18 cellular contexts compared by ENCODE assay signal in genomic region chr12:112340983-112341840, GRCh38. TPM values are rescaled to one million over a fixed set of nuclear protein-coding genes. Genes with fewer than 3 reads are reported as not detected.
DNase-seq lines count a peak whose midpoint lies in the region; ATAC-seq and TF ChIP-seq lines count a peak whose summit lies in the region.
"Had no signal": no experiment of that assay in that cellular context is flagged by ENCODE, and none has a peak within 500 bp of the region (broad histone marks: within the 10 kb centered on the region; RNA-seq: fewer than 3 reads in every experiment).

No MANE protein-coding gene starts in this region.

- no peak for TF ChIP-seq POLR2A in esophagus squamous epithelium (IDR thresholded peaks at IDR 0.05)

- CTCF ChIA-PET in Panc1 (lab: Charles Lee) = no interaction called here

- BruUV-seq in Panc1 (replicated peaks; lab: Mats Ljungman, UMichigan) = no TSS peak

- DNase-seq in DMS 273 treated with DMSO at 0.1 percent for 48 hours (lab: John Stamatoyannopoulos, UW) = peak; percentile 9
- peak; percentile 17 for DNase-seq in NCI-H146 treated with DMSO at 0.1 percent for 48 hours (lab: John Stamatoyannopoulos, UW; ENCODE audit: unreplicated experiment)
- no peak for DNase-seq in Panc1 (ENCODE audit: low read depth, low spot score)
- DNase-seq in left lung = no peak
- no peak for DNase-seq in NCI-H2196 (lab: John Stamatoyannopoulos, UW; ENCODE audit: unreplicated experiment)
- DNase-seq in stimulated activated CD4-positive, alpha-beta T cell treated with anti-CD3 and anti-CD28 coated beads, Interleukin-2, amount 100 ng/mL, for 24 hours = no peak
- no peak for DNase-seq in esophagus squamous epithelium (lab: John Stamatoyannopoulos, UW)
- DNase-seq: activated CD4-positive, CD25-positive, alpha-beta regulatory T cell; activated naive CD4-positive, alpha-beta T cell treated with Interleukin-2 at 50 U/mL for 16 hours; Caco-2; dermis blood vessel endothelial cell; heart left ventricle; kidney; NCI-H526; small intestine; stimulated activated naive CD4-positive, alpha-beta T cell had no signal

- H3K36me3 ChIP-seq in Panc1 (ENCODE audit: control insufficient read depth, insufficient read depth, low read length) (no peaks in the 10 kb centered on the region), left lung (no peaks in the 10 kb centered on the region), esophagus squamous epithelium (peaks cover 0 to 7% (median 0%) of the 10 kb centered on the region in 3 donors)
- H3K36me3 ChIP-seq: heart left ventricle had no signal

- intact Hi-C loops in Panc1 (cut with micrococcal nuclease; ENCODE audit: unreplicated experiment) = no loop called here
- intact Hi-C loops in left lung (cut with DNase I) = no loop called here
- intact Hi-C loops in esophagus squamous epithelium (cut with DNase I) = no loop called here

- H3K27me3 ChIP-seq in Panc1 (ENCODE audit: control insufficient read depth, insufficient read depth, low read length) = no peaks in the 10 kb centered on the region
- H3K27me3 ChIP-seq in left lung = no peaks in the 10 kb centered on the region
- no peaks in the 10 kb centered on the region for H3K27me3 ChIP-seq in esophagus squamous epithelium
- H3K27me3 ChIP-seq: heart left ventricle had no signal

- 36 to 52% methylated on average over 5 of the region's 5 CpGs for WGBS in esophagus squamous epithelium, 2 donors

- H3K4me3 ChIP-seq in Panc1 (ENCODE audit: low read depth in 2 of 2, low read length in 2 of 2) (no peak overlapping the region), left lung (no peak overlapping the region), esophagus squamous epithelium (no peak overlapping the region)
- H3K4me3 ChIP-seq: heart left ventricle had no signal

- in situ Hi-C loops in Panc1 (cut with HindIII; ENCODE audit: low pct_unique_long_range_greater_than_20kb, low sequenced_read_pairs) = no loop called here

- H3K4me1 ChIP-seq in Panc1 (ENCODE audit: control insufficient read depth, insufficient read depth, low read length) = peaks cover 27% of the 10 kb centered on the region
- H3K4me1 ChIP-seq in left lung = peaks cover 0 to 7% of the 10 kb centered on the region in 2 donors
- peaks cover 0 to 49% (median 0%) of the 10 kb centered on the region in 3 donors for H3K4me1 ChIP-seq in esophagus squamous epithelium
- H3K4me1 ChIP-seq: Caco-2, parathyroid adenoma had no signal

- H3K9me3 ChIP-seq in Panc1 (ENCODE audit: control insufficient read depth, insufficient read depth, low read depth, low read length) (no peaks in the 10 kb centered on the region), left lung (no peaks in the 10 kb centered on the region), esophagus squamous epithelium (no peaks in the 10 kb centered on the region)
- H3K9me3 ChIP-seq: Caco-2 had no signal

- H3K27ac ChIP-seq in Panc1 (ENCODE audit: low read length) = no peak overlapping the region
- no peak overlapping the region for H3K27ac ChIP-seq in left lung
- peak overlapping the region in 1 of 4 donors; percentile 26 for H3K27ac ChIP-seq in esophagus squamous epithelium
- H3K27ac ChIP-seq: heart left ventricle, parathyroid adenoma had no signal

- POLR2A ChIA-PET in Panc1 (lab: Charles Lee) = no interaction called here

- ATAC-seq in Panc1 (peak; percentile 48; the same call in 1 of the 2 replicates), left lung (peak; percentile 50), GM19035 (IDR thresholded peaks at IDR 0.05; ENCODE audit: unreplicated experiment) (no peak)
- ATAC-seq: heart left ventricle had no signal

- TF ChIP-seq CTCF in Panc1 (IDR thresholded peaks at IDR 0.05) (no peak), left lung (IDR thresholded peaks at IDR 0.05) (no peak), esophagus squamous epithelium (IDR thresholded peaks at IDR 0.05) (no peak)

RNA-seq across cellular contexts. Expression of gene HECTD4, which starts 41.0 kb away (rescaled TPM):
- total RNA-seq in Panc1 (2021; ENCODE audit: unreplicated experiment) = 51.3 TPM
- 48.4 TPM for polyA plus RNA-seq in Panc1 (2012; ENCODE audit: insufficient read length)
- total RNA-seq in left lung = 10 to 100 TPM; 41.3 to 51.4 TPM
- 10 to 100 TPM; 15.4 to 53.4 (median 33.4) TPM for total RNA-seq in esophagus squamous epithelium

Comparison
In these comparisons a context has a peak if more than half of its experiments do, and no peak if none do; other contexts are left out.
1. DNase-seq: peak in DMS 273 treated with DMSO at 0.1 percent for 48 hours (single experiment) and NCI-H146 treated with DMSO at 0.1 percent for 48 hours (single experiment); none in Panc1 (single experiment), left lung (0 of 2), NCI-H2196 (single experiment), stimulated activated CD4-positive, alpha-beta T cell treated with anti-CD3 and anti-CD28 coated beads, Interleukin-2, amount 100 ng/mL, for 24 hours (0 of 2) and esophagus squamous epithelium (single experiment).